1 cellular context compared by ENCODE assay signal in genomic region chr4:184403384-184403781, GRCh38.
TF ChIP-seq lines count a peak whose summit lies in the region.

No MANE protein-coding gene starts in this region.

TF ChIP-seq in K562, 482 proteins besides CTCF, POLR2A, EP300 and RAD21 (continued from another document):
- no peak for TF ChIP-seq ZNF407 (IDR thresholded peaks at IDR 0.05; ENCODE audit: low read depth)
